ENCODE assay signal across 1 cellular context in genomic region chr16:19885456-19886060, GRCh38.
TF ChIP-seq lines count a peak whose summit lies in the region.

No MANE protein-coding gene starts in this region.

TF ChIP-seq in HepG2, 621 proteins besides CTCF, POLR2A, EP300 and RAD21 (continued from another document and continues in another):
- TF ChIP-seq CENPBD1 (CRISPR knock-in tag; IDR thresholded peaks at IDR 0.05; ENCODE audit: borderline replicate concordance, low read depth) = no peak
- TF ChIP-seq ZNF468 (CRISPR knock-in tag; IDR thresholded peaks at IDR 0.05) = peak; percentile 41; the same call in 1 of the 2 replicates
- TF ChIP-seq ISX (CRISPR knock-in tag; conservative IDR thresholded peaks at IDR 0.05) = no peak
- TF ChIP-seq AGO1 (IDR thresholded peaks at IDR 0.05; ENCODE audit: low read depth, low read length, poor library complexity, severe bottlenecking) = peak; percentile 45
- TF ChIP-seq KIAA2018 (CRISPR knock-in tag; IDR thresholded peaks at IDR 0.05; ENCODE audit: borderline replicate concordance) = 0 out of 2 replicates have a peak, but pooled peaks have one; percentile 9
- 0 out of 2 replicates have a peak, but pooled peaks have one; percentile 39 for TF ChIP-seq ZNF83 (CRISPR knock-in tag; IDR thresholded peaks at IDR 0.05; ENCODE audit: borderline replicate concordance)
- TF ChIP-seq ZNF563 (CRISPR knock-in tag; IDR thresholded peaks at IDR 0.05) = peak; percentile 12; the same call in 1 of the 2 replicates
- TF ChIP-seq SCMH1 (CRISPR knock-in tag; IDR thresholded peaks at IDR 0.05; ENCODE audit: borderline replicate concordance) = no peak
- TF ChIP-seq, protein P1, sequence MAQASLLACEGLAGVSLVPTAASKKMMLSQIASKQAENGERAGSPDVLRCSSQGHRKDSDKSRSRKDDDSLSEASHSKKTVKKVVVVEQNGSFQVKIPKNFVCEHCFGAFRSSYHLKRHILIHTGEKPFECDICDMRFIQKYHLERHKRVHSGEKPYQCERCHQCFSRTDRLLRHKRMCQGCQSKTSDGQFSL (CRISPR knock-in tag; IDR thresholded peaks at IDR 0.05) = no peak
- TF ChIP-seq, protein P2, sequence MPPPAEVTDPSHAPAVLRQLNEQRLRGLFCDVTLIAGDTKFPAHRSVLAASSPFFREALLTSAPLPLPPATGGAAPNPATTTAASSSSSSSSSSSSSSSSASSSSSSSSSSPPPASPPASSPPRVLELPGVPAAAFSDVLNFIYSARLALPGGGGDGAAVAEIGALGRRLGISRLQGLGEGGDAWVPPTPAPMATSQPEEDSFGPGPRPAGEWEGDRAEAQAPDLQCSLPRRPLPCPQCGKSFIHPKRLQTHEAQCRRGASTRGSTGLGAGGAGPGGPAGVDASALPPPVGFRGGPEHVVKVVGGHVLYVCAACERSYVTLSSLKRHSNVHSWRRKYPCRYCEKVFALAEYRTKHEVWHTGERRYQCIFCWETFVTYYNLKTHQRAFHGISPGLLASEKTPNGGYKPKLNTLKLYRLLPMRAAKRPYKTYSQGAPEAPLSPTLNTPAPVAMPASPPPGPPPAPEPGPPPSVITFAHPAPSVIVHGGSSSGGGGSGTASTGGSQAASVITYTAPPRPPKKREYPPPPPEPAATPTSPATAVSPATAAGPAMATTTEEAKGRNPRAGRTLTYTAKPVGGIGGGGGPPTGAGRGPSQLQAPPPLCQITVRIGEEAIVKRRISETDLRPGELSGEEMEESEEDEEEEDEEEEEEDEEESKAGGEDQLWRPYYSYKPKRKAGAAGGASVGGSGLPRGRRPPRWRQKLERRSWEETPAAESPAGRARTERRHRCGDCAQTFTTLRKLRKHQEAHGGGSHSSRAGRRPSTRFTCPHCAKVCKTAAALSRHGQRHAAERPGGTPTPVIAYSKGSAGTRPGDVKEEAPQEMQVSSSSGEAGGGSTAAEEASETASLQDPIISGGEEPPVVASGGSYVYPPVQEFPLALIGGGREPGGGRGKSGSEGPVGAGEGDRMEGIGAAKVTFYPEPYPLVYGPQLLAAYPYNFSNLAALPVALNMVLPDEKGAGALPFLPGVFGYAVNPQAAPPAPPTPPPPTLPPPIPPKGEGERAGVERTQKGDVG (CRISPR knock-in tag; IDR thresholded peaks at IDR 0.05; ENCODE audit: borderline replicate concordance) = peak; percentile 62; the same call in 1 of the 2 replicates
- TF ChIP-seq ZNF180 (CRISPR knock-in tag; IDR thresholded peaks at IDR 0.05; ENCODE audit: borderline replicate concordance, low read depth) = no peak
- no peak for TF ChIP-seq KDM1A (CRISPR knock-in tag; IDR thresholded peaks at IDR 0.05)
- TF ChIP-seq BORCS8-MEF2B (CRISPR knock-in tag; IDR thresholded peaks at IDR 0.05) = no peak
- TF ChIP-seq TARDBP (CRISPR knock-in tag; IDR thresholded peaks at IDR 0.05) = no peak
- TF ChIP-seq ATF2 (CRISPR knock-in tag; IDR thresholded peaks at IDR 0.05) = no peak
- no peak; the same call in 1 of the 2 replicates for TF ChIP-seq SNAI1 (CRISPR knock-in tag; IDR thresholded peaks at IDR 0.05; ENCODE audit: borderline replicate concordance)
- no peak for TF ChIP-seq EED (CRISPR knock-in tag; IDR thresholded peaks at IDR 0.05)
- peak; percentile 29 for TF ChIP-seq HNRNPLL (IDR thresholded peaks at IDR 0.05; ENCODE audit: low read depth, low read length, poor library complexity, severe bottlenecking)
- TF ChIP-seq ZBTB42 (CRISPR knock-in tag; IDR thresholded peaks at IDR 0.05) = no peak
- no peak for TF ChIP-seq ZNF160 (CRISPR knock-in tag; IDR thresholded peaks at IDR 0.05)
- no peak for TF ChIP-seq PHB2 (IDR thresholded peaks at IDR 0.05; ENCODE audit: partially characterized antibody)
- TF ChIP-seq ZNF781 (CRISPR knock-in tag; IDR thresholded peaks at IDR 0.05; ENCODE audit: borderline replicate concordance, not compliant biosample characterization) = peak; percentile 11
- TF ChIP-seq ZNF230 (CRISPR knock-in tag; IDR thresholded peaks at IDR 0.05) = no peak
- no peak for TF ChIP-seq TOPORS (CRISPR knock-in tag; IDR thresholded peaks at IDR 0.05)
- no peak for TF ChIP-seq ZNF18 (CRISPR knock-in tag; IDR thresholded peaks at IDR 0.05; ENCODE audit: insufficient replicate concordance)
- peak; percentile 7; the same call in 1 of the 2 replicates for TF ChIP-seq DMAP1 (CRISPR knock-in tag; IDR thresholded peaks at IDR 0.05)
- TF ChIP-seq ZNF576 (CRISPR knock-in tag; IDR thresholded peaks at IDR 0.05) = no peak
- TF ChIP-seq ZZZ3 (CRISPR knock-in tag; IDR thresholded peaks at IDR 0.05; ENCODE audit: borderline replicate concordance) = no peak
- no peak for TF ChIP-seq CC2D1A (CRISPR knock-in tag; IDR thresholded peaks at IDR 0.05)
- no peak for TF ChIP-seq PHF21A (CRISPR knock-in tag; IDR thresholded peaks at IDR 0.05)
- no peak for TF ChIP-seq ZSCAN12 (CRISPR knock-in tag; IDR thresholded peaks at IDR 0.05)
- TF ChIP-seq ZNF883 (CRISPR knock-in tag; IDR thresholded peaks at IDR 0.05; ENCODE audit: not compliant biosample characterization) = peak; percentile 77
- TF ChIP-seq KDM6A (CRISPR knock-in tag; IDR thresholded peaks at IDR 0.05; ENCODE audit: low read depth) = no peak
- TF ChIP-seq ZNF10 (CRISPR knock-in tag; IDR thresholded peaks at IDR 0.05; ENCODE audit: borderline replicate concordance, low read depth) = 0 out of 2 replicates have a peak, but pooled peaks have one; percentile 84
- peak; percentile 65; the same call in 1 of the 2 replicates for TF ChIP-seq ZNF768 (CRISPR knock-in tag; IDR thresholded peaks at IDR 0.05)
- TF ChIP-seq RELA (CRISPR knock-in tag; IDR thresholded peaks at IDR 0.05) = no peak
- TF ChIP-seq SRY (CRISPR knock-in tag; IDR thresholded peaks at IDR 0.05) = 0 out of 2 replicates have a peak, but pooled peaks have one; percentile 5
- no peak for TF ChIP-seq XRCC5 (optimal IDR thresholded peaks at IDR 0.05; ENCODE audit: low read length)
- no peak for TF ChIP-seq ZNF7 (CRISPR knock-in tag; IDR thresholded peaks at IDR 0.05)
- 0 out of 2 replicates have a peak, but pooled peaks have one; percentile 18 for TF ChIP-seq MATR3 (CRISPR knock-in tag; IDR thresholded peaks at IDR 0.05)
- no peak for TF ChIP-seq RFXAP (CRISPR knock-in tag; IDR thresholded peaks at IDR 0.05; ENCODE audit: borderline replicate concordance)
- TF ChIP-seq HOXA3 (CRISPR knock-in tag; IDR thresholded peaks at IDR 0.05) = no peak
- TF ChIP-seq ZNF432 (CRISPR knock-in tag; IDR thresholded peaks at IDR 0.05; ENCODE audit: borderline replicate concordance) = peak; percentile 67; the same call in 1 of the 2 replicates
- TF ChIP-seq IRX3 (CRISPR knock-in tag; IDR thresholded peaks at IDR 0.05; ENCODE audit: borderline replicate concordance, low read depth) = no peak
- TF ChIP-seq HNRNPUL1 (IDR thresholded peaks at IDR 0.05; ENCODE audit: low read depth, low read length) = no peak
- no peak for TF ChIP-seq CERS6 (CRISPR knock-in tag; IDR thresholded peaks at IDR 0.05)
- TF ChIP-seq ZBTB38 (CRISPR knock-in tag; IDR thresholded peaks at IDR 0.05) = peak; percentile 79
- TF ChIP-seq SRSF1 (optimal IDR thresholded peaks at IDR 0.05; ENCODE audit: low read depth, low read length) = no peak
- 0 out of 2 replicates have a peak, but pooled peaks have one; percentile 4 for TF ChIP-seq TRIM24 (CRISPR knock-in tag; IDR thresholded peaks at IDR 0.05)
